19 cellular contexts compared by ENCODE assay signal in the genomic region with DNA sequence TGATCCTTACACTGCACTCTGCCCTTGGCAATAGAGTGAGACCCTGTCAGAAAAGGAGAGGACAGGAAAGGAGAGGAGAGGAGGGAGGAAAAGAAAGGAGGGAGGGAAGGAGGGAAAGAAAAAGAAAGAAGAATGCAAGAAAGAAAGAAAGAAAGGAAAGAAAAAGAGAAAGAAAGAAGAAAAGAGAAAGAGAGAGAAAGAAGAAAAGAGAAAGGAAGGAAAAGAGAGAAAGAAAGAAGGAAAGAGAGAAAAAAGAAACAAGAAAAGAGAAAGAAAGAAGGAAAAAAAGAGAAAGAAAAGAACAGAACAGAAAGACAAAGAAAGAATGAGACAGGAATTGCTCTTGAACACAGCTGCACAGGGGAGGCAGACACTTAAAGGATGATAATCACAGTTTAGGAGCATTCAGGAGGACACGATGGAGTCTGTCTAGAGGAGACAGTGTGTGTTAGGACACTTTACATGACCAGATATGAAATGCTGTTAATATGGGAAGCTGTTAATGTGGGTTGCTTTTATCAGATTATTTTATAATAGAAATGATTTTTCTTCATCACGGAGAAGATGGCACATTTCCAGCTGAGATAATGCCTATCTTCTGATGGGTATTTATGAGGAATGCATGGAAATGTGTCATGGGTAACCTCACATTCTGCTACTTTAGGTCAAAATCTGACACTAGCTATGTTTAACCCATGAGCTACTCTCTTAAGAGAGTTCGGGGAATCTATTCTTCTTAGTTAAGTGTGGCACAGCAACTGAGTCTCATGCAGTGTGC.
DNase-seq lines count a peak whose midpoint lies in the region; ATAC-seq, FAIRE-seq and TF ChIP-seq lines count a peak whose summit lies in the region.
"Had no signal": no experiment of that assay in that cellular context is flagged by ENCODE, and none has a peak within 500 bp of the region (broad histone marks: within the 10 kb centered on the region; RNA-seq: fewer than 3 reads in every experiment).

No MANE protein-coding gene starts in this region.

- H3K4me3 Mint-ChIP-seq in CD8-positive, alpha-beta T cell = no peak overlapping the region
- H3K4me3 Mint-ChIP-seq in nephron = no peak overlapping the region
- H3K4me3 Mint-ChIP-seq: CD4-positive, alpha-beta T cell had no signal

- no peaks in the 10 kb centered on the region for H3K36me3 Mint-ChIP-seq in CD8-positive, alpha-beta T cell
- no peaks in the 10 kb centered on the region for H3K36me3 Mint-ChIP-seq in nephron (ENCODE audit: low read depth)

- H3K27ac Mint-ChIP-seq in CD8-positive, alpha-beta T cell = no peak overlapping the region
- peak overlapping the region in 2 of 3 experiments; percentile 27 to 85 for H3K27ac Mint-ChIP-seq in nephron
- H3K27ac Mint-ChIP-seq: CD4-positive, alpha-beta T cell had no signal

- no peaks in the 10 kb centered on the region for H3K79me2 ChIP-seq in K562 (ENCODE audit: control insufficient read depth, insufficient read depth, low read length)

- ATAC-seq in CD8-positive, alpha-beta T cell = no peak
- ATAC-seq in K562 (no peak), HG02852 (IDR thresholded peaks at IDR 0.05; ENCODE audit: unreplicated experiment) (no peak)

- peak; percentile 12 for TF ChIP-seq CTCF in CD8-positive, alpha-beta T cell (IDR thresholded peaks at IDR 0.05)
- no peak for TF ChIP-seq CTCF in HEK293 (tag by site-specific recombination; IDR thresholded peaks at IDR 0.05)
- TF ChIP-seq CTCF in K562 (IDR thresholded peaks at IDR 0.05 in 2 of 3, conservative IDR thresholded peaks at IDR 0.05 in 1 of 3; ENCODE audit: insufficient read depth in 2 of 3, low read depth in 1 of 3, low read length in 3 of 3) = no peak
- no peak for TF ChIP-seq CTCF in nephron (IDR thresholded peaks at IDR 0.05; ENCODE audit: unreplicated experiment in 3 of 3)

- no peak for TF ChIP-seq RAD21 in K562 (CRISPR knock-in tag; conservative IDR thresholded peaks at IDR 0.05 in 1 of 2, IDR thresholded peaks at IDR 0.05 in 1 of 2)

- no peaks in the 10 kb centered on the region for H3K4me1 ChIP-seq in CD8-positive, alpha-beta T cell (ENCODE audit: insufficient read depth, low read length)
- peaks cover 20% of the 10 kb centered on the region for H3K4me1 ChIP-seq in HEK293 (ENCODE audit: control insufficient read depth, insufficient read depth, low read length)
- peaks cover 7 to 55% of the 10 kb centered on the region in 2 experiments for H3K4me1 ChIP-seq in K562 (replicated peaks in 1 of 2; ENCODE audit: control insufficient read depth in 2 of 2, insufficient read depth in 2 of 2, low read length in 2 of 2)

- H3K36me3 ChIP-seq in CD8-positive, alpha-beta T cell (ENCODE audit: insufficient read depth, low read length) = no peaks in the 10 kb centered on the region
- H3K36me3 ChIP-seq in HEK293 (ENCODE audit: control insufficient read depth in 2 of 2, insufficient read depth in 1 of 2, low read length in 2 of 2) (no peaks in the 10 kb centered on the region), K562 (ENCODE audit: control insufficient read depth, insufficient read depth, low read length) (no peaks in the 10 kb centered on the region)
- H3K36me3 ChIP-seq: BE2C, MG63 had no signal

- peaks cover 3% of the 10 kb centered on the region for H3K27me3 ChIP-seq in CD8-positive, alpha-beta T cell (ENCODE audit: insufficient read depth, low read length)
- no peaks in the 10 kb centered on the region for H3K27me3 ChIP-seq in K562 (ENCODE audit: control insufficient read depth in 2 of 2, insufficient read depth in 2 of 2, low read length in 2 of 2)
- H3K27me3 ChIP-seq: BE2C, MG63 had no signal

- no peak for DNase-seq in CD8-positive, alpha-beta T cell
- DNase-seq in K562 (ENCODE audit: extremely low read depth in 1 of 4, low spot score in 3 of 4) (no peak), GM19240 (ENCODE audit: insufficient read length, low spot score) (no peak), SHP77 treated with DMSO at 0.1 percent for 48 hours (lab: John Stamatoyannopoulos, UW) (no peak)
- DNase-seq: BE2C; Calu3; CD4-positive, alpha-beta T cell; DMS53; GM23248; MG63; NCI-H1092; NCI-H1694; NCI-H226; NCI-H526; NK-92 treated with Interleukin-12 subunit alpha and Interleukin-12 subunit beta, amount 100 ng/mL, for 24 hours; SIG-M5 had no signal

- H3K27me3 Mint-ChIP-seq in CD8-positive, alpha-beta T cell (ENCODE audit: low read depth) = peaks cover 9% of the 10 kb centered on the region
- H3K27me3 Mint-ChIP-seq in nephron (ENCODE audit: low read depth) = peaks cover 5% of the 10 kb centered on the region

- no peak overlapping the region for H3K4me2 ChIP-seq in K562 (ENCODE audit: insufficient read depth, low read length)

- no peaks in the 10 kb centered on the region for H3K4me1 Mint-ChIP-seq in CD8-positive, alpha-beta T cell (ENCODE audit: low read depth)
- peaks cover 55% of the 10 kb centered on the region for H3K4me1 Mint-ChIP-seq in nephron

- H3K9me3 ChIP-seq in CD8-positive, alpha-beta T cell (ENCODE audit: low read length) = no peaks in the 10 kb centered on the region
- no peaks in the 10 kb centered on the region for H3K9me3 ChIP-seq in HEK293 (ENCODE audit: control insufficient read depth, insufficient read depth, low read depth, low read length)
- H3K9me3 ChIP-seq in K562 (replicated peaks; ENCODE audit: control insufficient read depth, insufficient read depth, low read depth, low read length) = peaks cover 2% of the 10 kb centered on the region
- H3K9me3 ChIP-seq: BE2C, MG63 had no signal

- no peak overlapping the region for H3K27ac ChIP-seq in CD8-positive, alpha-beta T cell (ENCODE audit: low read depth, low read length)
- H3K27ac ChIP-seq in HEK293 (ENCODE audit: extremely low read depth, low read depth, low read length) = no peak overlapping the region
- H3K27ac ChIP-seq in K562 (ENCODE audit: extremely low read depth, low read depth, low read length) = no peak overlapping the region
- H3K27ac ChIP-seq: GM23248 had no signal

- H3K9me3 Mint-ChIP-seq in CD8-positive, alpha-beta T cell = no peaks in the 10 kb centered on the region
- no peaks in the 10 kb centered on the region for H3K9me3 Mint-ChIP-seq in nephron
- H3K9me3 Mint-ChIP-seq: CD4-positive, alpha-beta T cell had no signal

- intact Hi-C loops in CD8-positive, alpha-beta T cell (cut with DNase I, micrococcal nuclease) = no loop called here
- intact Hi-C loops in K562 (cut with micrococcal nuclease) = loop anchor here (2.0 kb wide), 1 partner anchor 31 kb away; no protein-coding TSS in a partner anchor

- no peaks in the 10 kb centered on the region for H4K20me1 ChIP-seq in K562 (replicated peaks; ENCODE audit: control insufficient read depth, insufficient read depth, low read length)

- in situ Hi-C loops in K562 (cut with MboI) = no loop called here

- H3K9me1 ChIP-seq in K562 (ENCODE audit: control insufficient read depth, insufficient read depth, low read length) = no peaks in the 10 kb centered on the region

- BruUV-seq in K562 (replicated peaks; lab: Mats Ljungman, UMichigan) = no TSS peak

- WGBS in K562 (ENCODE audit: insufficient coverage, low coverage, missing lambda C conversion rate) = 39% methylated on average over 3 of the region's 3 CpGs

- no peak for TF ChIP-seq EP300 in K562 (IDR thresholded peaks at IDR 0.05; ENCODE audit: low read length)

- H2AFZ ChIP-seq in K562 (ENCODE audit: low read depth, low read length) = peak overlapping the region; percentile 17; the same call in 1 of the 2 replicates
- H2AFZ ChIP-seq: GM23248 had no signal

- no peak for TF ChIP-seq POLR2A in K562 (conservative IDR thresholded peaks at IDR 0.05)

- H3K9ac ChIP-seq in K562 (ENCODE audit: insufficient read depth in 1 of 2, low read depth in 2 of 2, low read length in 2 of 2) = no peak overlapping the region
- H3K9ac ChIP-seq: GM23248 had no signal

- POLR2A ChIA-PET in CD8-positive, alpha-beta T cell (lab: Charles Lee) = no interaction called here
- POLR2A ChIA-PET in HEK293 (lab: Yijun Ruan, JAX) (interaction anchor here (0.7 kb wide), 1 partner anchor 574 kb away, joined by 3 read pairs; no protein-coding TSS in a partner anchor), K562 (lab: Yijun Ruan, JAX) (no interaction called here)

- no peak overlapping the region for H3K4me3 ChIP-seq in CD8-positive, alpha-beta T cell (ENCODE audit: low read depth, low read length)
- H3K4me3 ChIP-seq in HEK293 (ENCODE audit: low read depth, low read length) (no peak overlapping the region), K562 (no peak overlapping the region)
- H3K4me3 ChIP-seq: GM23248, MG63 had no signal

- no peak for FAIRE-seq in K562 (lab: Jason Lieb, UNC)

- CTCF ChIA-PET in CD8-positive, alpha-beta T cell (lab: Charles Lee) = interaction anchor here (0.6 kb wide), 1 partner anchor 28 kb away, joined by 3 read pairs; no protein-coding TSS in a partner anchor
- CTCF ChIA-PET in HEK293 (lab: Yijun Ruan, JAX) = no interaction called here
- CTCF ChIA-PET in K562 (lab: Yijun Ruan, JAX; ENCODE audit: low intra/inter-chr PET ratio) = no interaction called here

TF ChIP-seq in HEK293, 187 proteins besides CTCF, POLR2A, EP300 and RAD21:
- TF ChIP-seq ZNF366 (tag by site-specific recombination; conservative IDR thresholded peaks at IDR 0.05) (peak; percentile 92), PRDM1 (tag by site-specific recombination; IDR thresholded peaks at IDR 0.05) (peak; percentile 90), ZNF660 (tag by site-specific recombination; IDR thresholded peaks at IDR 0.05) (no peak), WT1 (tag by site-specific recombination; IDR thresholded peaks at IDR 0.05) (0 out of 2 replicates have a peak, but pooled peaks have one; percentile 20)

TF ChIP-seq in K562, 482 proteins besides CTCF, POLR2A, EP300 and RAD21 (continues in another document):
- TF ChIP-seq DPF2 (IDR thresholded peaks at IDR 0.05) = peak; percentile 27; the same call in 1 of the 2 replicates
- TF ChIP-seq GABPB1 (CRISPR knock-in tag; IDR thresholded peaks at IDR 0.05) = no peak
- peak; percentile 31; the same call in 1 of the 2 replicates for TF ChIP-seq ARID1B (IDR thresholded peaks at IDR 0.05)
- TF ChIP-seq POLR2AphosphoS5 (IDR thresholded peaks at IDR 0.05; ENCODE audit: control insufficient read depth, insufficient read depth, low read depth, low read length) = no peak
- no peak for TF ChIP-seq SMARCA4 (IDR thresholded peaks at IDR 0.05)
- TF ChIP-seq NFIC (IDR thresholded peaks at IDR 0.05) = 0 out of 2 replicates have a peak, but pooled peaks have one; percentile 5
- 0 out of 2 replicates have a peak, but pooled peaks have one; percentile 52 for TF ChIP-seq LARP7 (IDR thresholded peaks at IDR 0.05)
- TF ChIP-seq, protein P1, sequence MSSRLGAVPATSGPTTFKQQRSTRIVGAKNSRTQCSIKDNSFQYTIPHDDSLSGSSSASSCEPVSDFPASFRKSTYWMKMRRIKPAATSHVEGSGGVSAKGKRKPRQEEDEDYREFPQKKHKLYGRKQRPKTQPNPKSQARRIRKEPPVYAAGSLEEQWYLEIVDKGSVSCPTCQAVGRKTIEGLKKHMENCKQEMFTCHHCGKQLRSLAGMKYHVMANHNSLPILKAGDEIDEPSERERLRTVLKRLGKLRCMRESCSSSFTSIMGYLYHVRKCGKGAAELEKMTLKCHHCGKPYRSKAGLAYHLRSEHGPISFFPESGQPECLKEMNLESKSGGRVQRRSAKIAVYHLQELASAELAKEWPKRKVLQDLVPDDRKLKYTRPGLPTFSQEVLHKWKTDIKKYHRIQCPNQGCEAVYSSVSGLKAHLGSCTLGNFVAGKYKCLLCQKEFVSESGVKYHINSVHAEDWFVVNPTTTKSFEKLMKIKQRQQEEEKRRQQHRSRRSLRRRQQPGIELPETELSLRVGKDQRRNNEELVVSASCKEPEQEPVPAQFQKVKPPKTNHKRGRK (tag; IDR thresholded peaks at IDR 0.05) = peak; percentile 99
